In the genomic region with DNA sequence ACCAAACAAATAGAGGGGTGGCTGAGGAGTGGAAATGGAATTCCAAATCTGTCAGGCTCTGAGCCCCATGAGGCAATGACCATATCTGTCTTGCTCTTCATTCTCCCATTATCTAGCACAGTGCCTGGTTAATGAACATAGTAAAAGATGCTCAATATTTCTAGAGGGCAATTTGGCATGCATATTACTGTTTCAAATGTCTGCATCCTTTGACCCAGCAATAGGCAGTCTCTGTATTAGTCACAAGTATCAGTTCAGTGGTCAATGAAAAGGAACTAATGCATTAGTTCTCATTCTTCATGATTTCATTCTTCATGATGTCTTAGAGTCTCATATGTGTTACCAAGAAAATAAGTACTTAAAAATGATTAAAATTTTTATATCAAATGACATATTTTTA, we compare ENCODE assay signal across 12 cellular contexts.
"Had no signal": no experiment of that assay in that cellular context is flagged by ENCODE, and none has a peak within 500 bp of the region (broad histone marks: within the 10 kb centered on the region; RNA-seq: fewer than 3 reads in every experiment).

No MANE protein-coding gene starts in this region.

- H3K4me1 ChIP-seq: neural progenitor cell, stomach had no signal

- H3K9ac ChIP-seq: neural progenitor cell had no signal

- H3K36me3 ChIP-seq: neural progenitor cell, ovary, thoracic aorta had no signal

- H3K9me3 ChIP-seq: ovary, stomach, thoracic aorta had no signal

- H3K27me3 ChIP-seq: neural progenitor cell, ovary, stomach had no signal

- H2AFZ ChIP-seq: neural progenitor cell had no signal

- DNase-seq: activated CD4-positive, alpha-beta T cell treated with anti-CD3 and anti-CD28 coated beads, Interleukin-2, amount 10 ng/mL, durations not matched to agents 7 days and 5 days; activated CD4-positive, CD25-positive, alpha-beta regulatory T cell; amygdala; cerebellar nuclear complex; dermis blood vessel endothelial cell; hypothalamus; kidney glomerular epithelial cell; ovary; stimulated activated CD4-positive, alpha-beta T cell treated with anti-CD3 and anti-CD28 coated beads, Interleukin-2, amount 100 ng/mL, for 48 hours; stomach had no signal

- H3K27ac ChIP-seq: neural progenitor cell, ovary, stomach, thoracic aorta had no signal

- H3K4me3 ChIP-seq: neural progenitor cell, ovary, stomach, thoracic aorta had no signal

- H3K4me2 ChIP-seq: neural progenitor cell had no signal
